8 cellular contexts compared by ENCODE assay signal in the genomic region with DNA sequence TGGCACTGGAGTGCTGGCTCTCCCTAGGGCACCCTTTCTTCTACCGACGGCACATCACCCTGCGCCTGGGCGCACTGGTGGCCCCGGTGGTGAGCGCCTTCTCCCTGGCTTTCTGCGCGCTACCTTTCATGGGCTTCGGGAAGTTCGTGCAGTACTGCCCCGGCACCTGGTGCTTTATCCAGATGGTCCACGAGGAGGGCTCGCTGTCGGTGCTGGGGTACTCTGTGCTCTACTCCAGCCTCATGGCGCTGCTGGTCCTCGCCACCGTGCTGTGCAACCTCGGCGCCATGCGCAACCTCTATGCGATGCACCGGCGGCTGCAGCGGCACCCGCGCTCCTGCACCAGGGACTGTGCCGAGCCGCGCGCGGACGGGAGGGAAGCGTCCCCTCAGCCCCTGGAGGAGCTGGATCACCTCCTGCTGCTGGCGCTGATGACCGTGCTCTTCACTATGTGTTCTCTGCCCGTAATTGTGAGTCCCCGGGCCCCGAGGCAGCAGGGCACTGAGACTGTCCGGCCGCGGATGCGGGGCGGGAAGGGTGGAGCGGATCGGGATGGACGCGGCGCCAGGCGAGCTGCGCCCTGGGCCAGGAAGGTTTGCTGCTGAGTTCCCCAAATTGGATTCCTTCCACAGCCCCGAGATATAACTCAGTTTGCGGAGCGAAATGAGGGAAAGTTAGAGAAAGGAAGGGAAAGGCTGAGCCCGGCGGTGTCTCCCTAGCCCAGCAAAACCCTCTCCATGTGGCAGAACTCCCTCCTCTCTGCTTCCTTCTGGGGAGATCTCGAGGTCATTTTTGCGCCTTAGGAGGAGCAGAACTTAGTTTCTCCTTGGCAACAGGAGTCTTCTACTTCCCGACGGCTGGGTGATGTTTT. TPM values are rescaled to one million over a fixed set of nuclear protein-coding genes. Genes with fewer than 3 reads are reported as not detected.
A peak's percentile ranks its signal among the peaks of the same experiment; 100 is the strongest.
DNase-seq lines count a peak whose midpoint lies in the region; ATAC-seq and TF ChIP-seq lines count a peak whose summit lies in the region.

No MANE protein-coding gene starts in this region.

- intact Hi-C loops in lower lobe of right lung (cut with DNase I) = no loop called here

- H3K27me3 ChIP-seq in lower lobe of right lung (ENCODE audit: low read depth) = peaks cover 26% of the 10 kb centered on the region
- H3K27me3 ChIP-seq in thymus (ENCODE audit: control insufficient read depth, insufficient read depth) = peaks cover 28% of the 10 kb centered on the region

- H3K27ac ChIP-seq in lower lobe of right lung = peak overlapping the region; percentile 53
- no peak overlapping the region for H3K27ac ChIP-seq in thymus (ENCODE audit: low read depth)

- H3K9me3 ChIP-seq in lower lobe of right lung (no peaks in the 10 kb centered on the region), thymus (ENCODE audit: control insufficient read depth) (no peaks in the 10 kb centered on the region)

- H3K4me3 ChIP-seq in lower lobe of right lung (peak overlapping the region; percentile 53), thymus (ENCODE audit: low read length) (peak overlapping the region; percentile 44)

- no peak for TF ChIP-seq CTCF in lower lobe of right lung (IDR thresholded peaks at IDR 0.05)

- WGBS in thymus = 2% methylated on average over 59 of the region's 59 CpGs

- H3K4me1 ChIP-seq in lower lobe of right lung (peaks cover 12% of the 10 kb centered on the region), thymus (ENCODE audit: control insufficient read depth, insufficient read depth, low read length) (peaks cover 10% of the 10 kb centered on the region)

- no peaks in the 10 kb centered on the region for H3K36me3 ChIP-seq in lower lobe of right lung
- no peaks in the 10 kb centered on the region for H3K36me3 ChIP-seq in thymus (ENCODE audit: control insufficient read depth, insufficient read depth)

- DNase-seq in activated CD4-positive, alpha-beta T cell treated with anti-CD3 and anti-CD28 coated beads for 48 hours = peak; percentile 44
- no peak for DNase-seq in activated CD4-positive, alpha-beta T cell treated with anti-CD3 and anti-CD28 coated beads, Interleukin-2, amount 50 U/mL, for 1 hour
- peak; percentile 18 for DNase-seq in brain pericyte (ENCODE audit: low read depth, low spot score)
- DNase-seq in lower lobe of right lung = no peak
- DNase-seq in NCI-H146 (lab: John Stamatoyannopoulos, UW) = no peak
- no peak for DNase-seq in cerebellar cortex (ENCODE audit: low spot score)
- DNase-seq in A172 (ENCODE audit: low spot score) = no peak

- ATAC-seq in lower lobe of right lung = peak; percentile 51 to 54

RNA-seq across cellular contexts. Expression of a gene that starts 0.9 kb away (rescaled TPM):
- 2.2 TPM for total RNA-seq in lower lobe of right lung
- 0.73 TPM for polyA plus RNA-seq in thymus
- total RNA-seq in A172 (2014; rRNA removed; shearing (Covaris generic)) = not detected in 2 replicates

RNA-seq across cellular contexts. Expression of a gene that starts 45.7 kb away (rescaled TPM):
- 6.2 TPM for total RNA-seq in lower lobe of right lung
- 1.4 TPM for polyA plus RNA-seq in thymus
- total RNA-seq in A172 (2014; rRNA removed; shearing (Covaris generic)) = 0.12 TPM in 1 of 2 replicates, not detected in the other

Comparison
In these comparisons a context has a peak if more than half of its experiments do, and no peak if none do; other contexts are left out.
1. DNase-seq: peak in activated CD4-positive, alpha-beta T cell treated with anti-CD3 and anti-CD28 coated beads for 48 hours (single experiment) and brain pericyte (single experiment); none in activated CD4-positive, alpha-beta T cell treated with anti-CD3 and anti-CD28 coated beads, Interleukin-2, amount 50 U/mL, for 1 hour (single experiment), lower lobe of right lung (single experiment), NCI-H146 (single experiment), cerebellar cortex (single experiment) and A172 (single experiment).